ENCODE assay signal across 1 cellular context in genomic region chr3:15317164-15317477, GRCh38.
TF ChIP-seq lines count a peak whose summit lies in the region.

No MANE protein-coding gene starts in this region.

TF ChIP-seq in GM23338, 12 proteins besides CTCF, POLR2A, EP300 and RAD21 (continued from another document):
- TF ChIP-seq ZNF462 (CRISPR knock-in tag; IDR thresholded peaks at IDR 0.05): no peak
- TF ChIP-seq STAT1 (IDR thresholded peaks at IDR 0.05; ENCODE audit: unreplicated experiment): no peak
- TF ChIP-seq JUNB (IDR thresholded peaks at IDR 0.05; ENCODE audit: unreplicated experiment): no peak
- no peak for TF ChIP-seq ZNF114 (CRISPR knock-in tag; IDR thresholded peaks at IDR 0.05)
- no peak for TF ChIP-seq REST (IDR thresholded peaks at IDR 0.05; ENCODE audit: unreplicated experiment)
- no peak for TF ChIP-seq POLR2AphosphoS5 (IDR thresholded peaks at IDR 0.05; ENCODE audit: low read depth)
- no peak for TF ChIP-seq NANOG (IDR thresholded peaks at IDR 0.05; ENCODE audit: borderline replicate concordance)
TF ChIP-seq in GM23338: peak in this region for 0.
